1 cellular context compared by ENCODE assay signal in the genomic region with DNA sequence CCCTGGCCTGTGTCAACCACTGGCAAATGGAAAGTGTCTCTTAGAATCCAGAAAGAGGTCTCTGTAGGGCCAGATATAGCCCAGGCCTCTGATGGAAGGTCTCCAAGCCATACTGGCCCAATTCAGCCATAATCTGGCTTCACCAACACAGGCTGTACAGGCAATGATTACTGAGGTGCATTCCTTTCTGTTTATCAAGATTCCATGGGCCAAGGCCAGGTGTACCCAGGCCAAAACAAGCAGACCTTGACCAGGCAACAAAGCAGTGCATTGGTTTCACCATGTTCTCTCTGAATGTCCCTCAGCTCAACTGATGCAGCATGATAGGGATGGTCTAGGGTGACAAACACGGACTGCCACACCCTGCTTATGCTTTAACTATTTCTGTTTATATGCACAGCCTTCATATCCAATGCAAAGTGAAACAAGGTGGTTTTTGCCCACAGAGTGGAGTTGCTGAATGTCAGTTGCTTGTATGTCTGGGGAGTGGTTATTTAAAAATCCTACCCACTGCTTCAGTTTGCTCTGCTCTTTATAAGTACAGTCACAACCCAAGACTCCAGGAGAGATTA.
TF ChIP-seq lines count a peak whose summit lies in the region.

No MANE protein-coding gene starts in this region.

TF ChIP-seq in HepG2, 621 proteins besides CTCF, POLR2A, EP300 and RAD21 (continued from another document and continues in another):
- peak; percentile 41; the same call in 1 of the 2 replicates for TF ChIP-seq KDM1A (CRISPR knock-in tag; IDR thresholded peaks at IDR 0.05)
- TF ChIP-seq ZNF547 (CRISPR knock-in tag; IDR thresholded peaks at IDR 0.05) = no peak
- TF ChIP-seq, protein P1, sequence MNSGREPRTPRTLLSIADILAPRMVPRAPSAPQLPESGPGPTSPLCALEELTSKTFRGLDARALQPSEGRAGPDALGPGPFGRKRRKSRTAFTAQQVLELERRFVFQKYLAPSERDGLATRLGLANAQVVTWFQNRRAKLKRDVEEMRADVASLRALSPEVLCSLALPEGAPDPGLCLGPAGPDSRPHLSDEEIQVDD (CRISPR knock-in tag; IDR thresholded peaks at IDR 0.05; ENCODE audit: borderline replicate concordance) = no peak
- TF ChIP-seq, protein P2, sequence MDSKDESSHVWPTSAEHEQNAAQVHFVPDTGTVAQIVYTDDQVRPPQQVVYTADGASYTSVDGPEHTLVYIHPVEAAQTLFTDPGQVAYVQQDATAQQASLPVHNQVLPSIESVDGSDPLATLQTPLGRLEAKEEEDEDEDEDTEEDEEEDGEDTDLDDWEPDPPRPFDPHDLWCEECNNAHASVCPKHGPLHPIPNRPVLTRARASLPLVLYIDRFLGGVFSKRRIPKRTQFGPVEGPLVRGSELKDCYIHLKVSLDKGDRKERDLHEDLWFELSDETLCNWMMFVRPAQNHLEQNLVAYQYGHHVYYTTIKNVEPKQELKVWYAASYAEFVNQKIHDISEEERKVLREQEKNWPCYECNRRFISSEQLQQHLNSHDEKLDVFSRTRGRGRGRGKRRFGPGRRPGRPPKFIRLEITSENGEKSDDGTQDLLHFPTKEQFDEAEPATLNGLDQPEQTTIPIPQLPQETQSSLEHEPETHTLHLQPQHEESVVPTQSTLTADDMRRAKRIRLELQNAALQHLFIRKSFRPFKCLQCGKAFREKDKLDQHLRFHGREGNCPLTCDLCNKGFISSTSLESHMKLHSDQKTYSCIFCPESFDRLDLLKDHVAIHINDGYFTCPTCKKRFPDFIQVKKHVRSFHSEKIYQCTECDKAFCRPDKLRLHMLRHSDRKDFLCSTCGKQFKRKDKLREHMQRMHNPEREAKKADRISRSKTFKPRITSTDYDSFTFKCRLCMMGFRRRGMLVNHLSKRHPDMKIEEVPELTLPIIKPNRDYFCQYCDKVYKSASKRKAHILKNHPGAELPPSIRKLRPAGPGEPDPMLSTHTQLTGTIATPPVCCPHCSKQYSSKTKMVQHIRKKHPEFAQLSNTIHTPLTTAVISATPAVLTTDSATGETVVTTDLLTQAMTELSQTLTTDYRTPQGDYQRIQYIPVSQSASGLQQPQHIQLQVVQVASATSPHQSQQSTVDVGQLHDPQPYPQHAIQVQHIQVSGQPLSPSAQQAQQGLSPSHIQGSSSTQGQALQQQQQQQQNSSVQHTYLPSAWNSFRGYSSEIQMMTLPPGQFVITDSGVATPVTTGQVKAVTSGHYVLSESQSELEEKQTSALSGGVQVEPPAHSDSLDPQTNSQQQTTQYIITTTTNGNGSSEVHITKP (CRISPR knock-in tag; IDR thresholded peaks at IDR 0.05; ENCODE audit: low read depth) = peak; percentile 65; the same call in 1 of the 2 replicates
- TF ChIP-seq ZNF180 (CRISPR knock-in tag; IDR thresholded peaks at IDR 0.05; ENCODE audit: borderline replicate concordance, low read depth) = no peak
- no peak for TF ChIP-seq MXD4 (CRISPR knock-in tag; IDR thresholded peaks at IDR 0.05)
- no peak for TF ChIP-seq ZNF234 (CRISPR knock-in tag; conservative IDR thresholded peaks at IDR 0.05)
- no peak for TF ChIP-seq PAF1 (CRISPR knock-in tag; IDR thresholded peaks at IDR 0.05)
- TF ChIP-seq ZNF737 (CRISPR knock-in tag; IDR thresholded peaks at IDR 0.05; ENCODE audit: borderline replicate concordance) = no peak
- TF ChIP-seq, protein P3, sequence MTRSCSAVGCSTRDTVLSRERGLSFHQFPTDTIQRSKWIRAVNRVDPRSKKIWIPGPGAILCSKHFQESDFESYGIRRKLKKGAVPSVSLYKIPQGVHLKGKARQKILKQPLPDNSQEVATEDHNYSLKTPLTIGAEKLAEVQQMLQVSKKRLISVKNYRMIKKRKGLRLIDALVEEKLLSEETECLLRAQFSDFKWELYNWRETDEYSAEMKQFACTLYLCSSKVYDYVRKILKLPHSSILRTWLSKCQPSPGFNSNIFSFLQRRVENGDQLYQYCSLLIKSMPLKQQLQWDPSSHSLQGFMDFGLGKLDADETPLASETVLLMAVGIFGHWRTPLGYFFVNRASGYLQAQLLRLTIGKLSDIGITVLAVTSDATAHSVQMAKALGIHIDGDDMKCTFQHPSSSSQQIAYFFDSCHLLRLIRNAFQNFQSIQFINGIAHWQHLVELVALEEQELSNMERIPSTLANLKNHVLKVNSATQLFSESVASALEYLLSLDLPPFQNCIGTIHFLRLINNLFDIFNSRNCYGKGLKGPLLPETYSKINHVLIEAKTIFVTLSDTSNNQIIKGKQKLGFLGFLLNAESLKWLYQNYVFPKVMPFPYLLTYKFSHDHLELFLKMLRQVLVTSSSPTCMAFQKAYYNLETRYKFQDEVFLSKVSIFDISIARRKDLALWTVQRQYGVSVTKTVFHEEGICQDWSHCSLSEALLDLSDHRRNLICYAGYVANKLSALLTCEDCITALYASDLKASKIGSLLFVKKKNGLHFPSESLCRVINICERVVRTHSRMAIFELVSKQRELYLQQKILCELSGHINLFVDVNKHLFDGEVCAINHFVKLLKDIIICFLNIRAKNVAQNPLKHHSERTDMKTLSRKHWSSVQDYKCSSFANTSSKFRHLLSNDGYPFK (CRISPR knock-in tag; IDR thresholded peaks at IDR 0.05; ENCODE audit: borderline replicate concordance) = no peak
- TF ChIP-seq, protein P4, sequence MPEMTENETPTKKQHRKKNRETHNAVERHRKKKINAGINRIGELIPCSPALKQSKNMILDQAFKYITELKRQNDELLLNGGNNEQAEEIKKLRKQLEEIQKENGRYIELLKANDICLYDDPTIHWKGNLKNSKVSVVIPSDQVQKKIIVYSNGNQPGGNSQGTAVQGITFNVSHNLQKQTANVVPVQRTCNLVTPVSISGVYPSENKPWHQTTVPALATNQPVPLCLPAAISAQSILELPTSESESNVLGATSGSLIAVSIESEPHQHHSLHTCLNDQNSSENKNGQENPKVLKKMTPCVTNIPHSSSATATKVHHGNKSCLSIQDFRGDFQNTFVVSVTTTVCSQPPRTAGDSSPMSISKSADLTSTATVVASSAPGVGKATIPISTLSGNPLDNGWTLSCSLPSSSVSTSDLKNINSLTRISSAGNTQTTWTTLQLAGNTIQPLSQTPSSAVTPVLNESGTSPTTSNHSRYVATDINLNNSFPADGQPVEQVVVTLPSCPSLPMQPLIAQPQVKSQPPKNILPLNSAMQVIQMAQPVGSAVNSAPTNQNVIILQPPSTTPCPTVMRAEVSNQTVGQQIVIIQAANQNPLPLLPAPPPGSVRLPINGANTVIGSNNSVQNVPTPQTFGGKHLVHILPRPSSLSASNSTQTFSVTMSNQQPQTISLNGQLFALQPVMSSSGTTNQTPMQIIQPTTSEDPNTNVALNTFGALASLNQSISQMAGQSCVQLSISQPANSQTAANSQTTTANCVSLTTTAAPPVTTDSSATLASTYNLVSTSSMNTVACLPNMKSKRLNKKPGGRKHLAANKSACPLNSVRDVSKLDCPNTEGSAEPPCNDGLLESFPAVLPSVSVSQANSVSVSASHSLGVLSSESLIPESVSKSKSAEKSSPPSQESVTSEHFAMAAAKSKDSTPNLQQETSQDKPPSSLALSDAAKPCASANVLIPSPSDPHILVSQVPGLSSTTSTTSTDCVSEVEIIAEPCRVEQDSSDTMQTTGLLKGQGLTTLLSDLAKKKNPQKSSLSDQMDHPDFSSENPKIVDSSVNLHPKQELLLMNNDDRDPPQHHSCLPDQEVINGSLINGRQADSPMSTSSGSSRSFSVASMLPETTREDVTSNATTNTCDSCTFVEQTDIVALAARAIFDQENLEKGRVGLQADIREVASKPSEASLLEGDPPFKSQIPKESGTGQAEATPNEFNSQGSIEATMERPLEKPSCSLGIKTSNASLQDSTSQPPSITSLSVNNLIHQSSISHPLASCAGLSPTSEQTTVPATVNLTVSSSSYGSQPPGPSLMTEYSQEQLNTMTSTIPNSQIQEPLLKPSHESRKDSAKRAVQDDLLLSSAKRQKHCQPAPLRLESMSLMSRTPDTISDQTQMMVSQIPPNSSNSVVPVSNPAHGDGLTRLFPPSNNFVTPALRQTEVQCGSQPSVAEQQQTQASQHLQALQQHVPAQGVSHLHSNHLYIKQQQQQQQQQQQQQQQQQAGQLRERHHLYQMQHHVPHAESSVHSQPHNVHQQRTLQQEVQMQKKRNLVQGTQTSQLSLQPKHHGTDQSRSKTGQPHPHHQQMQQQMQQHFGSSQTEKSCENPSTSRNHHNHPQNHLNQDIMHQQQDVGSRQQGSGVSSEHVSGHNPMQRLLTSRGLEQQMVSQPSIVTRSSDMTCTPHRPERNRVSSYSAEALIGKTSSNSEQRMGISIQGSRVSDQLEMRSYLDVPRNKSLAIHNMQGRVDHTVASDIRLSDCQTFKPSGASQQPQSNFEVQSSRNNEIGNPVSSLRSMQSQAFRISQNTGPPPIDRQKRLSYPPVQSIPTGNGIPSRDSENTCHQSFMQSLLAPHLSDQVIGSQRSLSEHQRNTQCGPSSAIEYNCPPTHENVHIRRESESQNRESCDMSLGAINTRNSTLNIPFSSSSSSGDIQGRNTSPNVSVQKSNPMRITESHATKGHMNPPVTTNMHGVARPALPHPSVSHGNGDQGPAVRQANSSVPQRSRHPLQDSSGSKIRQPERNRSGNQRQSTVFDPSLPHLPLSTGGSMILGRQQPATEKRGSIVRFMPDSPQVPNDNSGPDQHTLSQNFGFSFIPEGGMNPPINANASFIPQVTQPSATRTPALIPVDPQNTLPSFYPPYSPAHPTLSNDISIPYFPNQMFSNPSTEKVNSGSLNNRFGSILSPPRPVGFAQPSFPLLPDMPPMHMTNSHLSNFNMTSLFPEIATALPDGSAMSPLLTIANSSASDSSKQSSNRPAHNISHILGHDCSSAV (CRISPR knock-in tag; IDR thresholded peaks at IDR 0.05; ENCODE audit: borderline replicate concordance) = no peak
- TF ChIP-seq, protein P5, sequence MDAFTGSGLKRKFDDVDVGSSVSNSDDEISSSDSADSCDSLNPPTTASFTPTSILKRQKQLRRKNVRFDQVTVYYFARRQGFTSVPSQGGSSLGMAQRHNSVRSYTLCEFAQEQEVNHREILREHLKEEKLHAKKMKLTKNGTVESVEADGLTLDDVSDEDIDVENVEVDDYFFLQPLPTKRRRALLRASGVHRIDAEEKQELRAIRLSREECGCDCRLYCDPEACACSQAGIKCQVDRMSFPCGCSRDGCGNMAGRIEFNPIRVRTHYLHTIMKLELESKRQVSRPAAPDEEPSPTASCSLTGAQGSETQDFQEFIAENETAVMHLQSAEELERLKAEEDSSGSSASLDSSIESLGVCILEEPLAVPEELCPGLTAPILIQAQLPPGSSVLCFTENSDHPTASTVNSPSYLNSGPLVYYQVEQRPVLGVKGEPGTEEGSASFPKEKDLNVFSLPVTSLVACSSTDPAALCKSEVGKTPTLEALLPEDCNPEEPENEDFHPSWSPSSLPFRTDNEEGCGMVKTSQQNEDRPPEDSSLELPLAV (CRISPR knock-in tag; conservative IDR thresholded peaks at IDR 0.05; ENCODE audit: low read depth) = no peak
- TF ChIP-seq NONO (IDR thresholded peaks at IDR 0.05) = no peak
- peak; percentile 90 for TF ChIP-seq NONO (CRISPR knock-in tag; conservative IDR thresholded peaks at IDR 0.05)
- TF ChIP-seq, protein P6, sequence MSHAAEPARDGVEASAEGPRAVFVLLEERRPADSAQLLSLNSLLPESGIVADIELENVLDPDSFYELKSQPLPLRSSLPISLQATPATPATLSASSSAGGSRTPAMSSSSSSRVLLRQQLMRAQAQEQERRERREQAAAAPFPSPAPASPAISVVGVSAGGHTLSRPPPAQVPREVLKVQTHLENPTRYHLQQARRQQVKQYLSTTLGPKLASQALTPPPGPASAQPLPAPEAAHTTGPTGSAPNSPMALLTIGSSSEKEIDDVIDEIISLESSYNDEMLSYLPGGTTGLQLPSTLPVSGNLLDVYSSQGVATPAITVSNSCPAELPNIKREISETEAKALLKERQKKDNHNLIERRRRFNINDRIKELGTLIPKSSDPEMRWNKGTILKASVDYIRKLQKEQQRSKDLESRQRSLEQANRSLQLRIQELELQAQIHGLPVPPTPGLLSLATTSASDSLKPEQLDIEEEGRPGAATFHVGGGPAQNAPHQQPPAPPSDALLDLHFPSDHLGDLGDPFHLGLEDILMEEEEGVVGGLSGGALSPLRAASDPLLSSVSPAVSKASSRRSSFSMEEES (CRISPR knock-in tag; IDR thresholded peaks at IDR 0.05) = no peak
- TF ChIP-seq, protein P7, sequence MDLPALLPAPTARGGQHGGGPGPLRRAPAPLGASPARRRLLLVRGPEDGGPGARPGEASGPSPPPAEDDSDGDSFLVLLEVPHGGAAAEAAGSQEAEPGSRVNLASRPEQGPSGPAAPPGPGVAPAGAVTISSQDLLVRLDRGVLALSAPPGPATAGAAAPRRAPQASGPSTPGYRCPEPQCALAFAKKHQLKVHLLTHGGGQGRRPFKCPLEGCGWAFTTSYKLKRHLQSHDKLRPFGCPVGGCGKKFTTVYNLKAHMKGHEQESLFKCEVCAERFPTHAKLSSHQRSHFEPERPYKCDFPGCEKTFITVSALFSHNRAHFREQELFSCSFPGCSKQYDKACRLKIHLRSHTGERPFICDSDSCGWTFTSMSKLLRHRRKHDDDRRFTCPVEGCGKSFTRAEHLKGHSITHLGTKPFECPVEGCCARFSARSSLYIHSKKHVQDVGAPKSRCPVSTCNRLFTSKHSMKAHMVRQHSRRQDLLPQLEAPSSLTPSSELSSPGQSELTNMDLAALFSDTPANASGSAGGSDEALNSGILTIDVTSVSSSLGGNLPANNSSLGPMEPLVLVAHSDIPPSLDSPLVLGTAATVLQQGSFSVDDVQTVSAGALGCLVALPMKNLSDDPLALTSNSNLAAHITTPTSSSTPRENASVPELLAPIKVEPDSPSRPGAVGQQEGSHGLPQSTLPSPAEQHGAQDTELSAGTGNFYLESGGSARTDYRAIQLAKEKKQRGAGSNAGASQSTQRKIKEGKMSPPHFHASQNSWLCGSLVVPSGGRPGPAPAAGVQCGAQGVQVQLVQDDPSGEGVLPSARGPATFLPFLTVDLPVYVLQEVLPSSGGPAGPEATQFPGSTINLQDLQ (CRISPR knock-in tag; IDR thresholded peaks at IDR 0.05) = no peak
- peak; percentile 98 for TF ChIP-seq SALL1 (CRISPR knock-in tag; IDR thresholded peaks at IDR 0.05)
- TF ChIP-seq, protein P8, sequence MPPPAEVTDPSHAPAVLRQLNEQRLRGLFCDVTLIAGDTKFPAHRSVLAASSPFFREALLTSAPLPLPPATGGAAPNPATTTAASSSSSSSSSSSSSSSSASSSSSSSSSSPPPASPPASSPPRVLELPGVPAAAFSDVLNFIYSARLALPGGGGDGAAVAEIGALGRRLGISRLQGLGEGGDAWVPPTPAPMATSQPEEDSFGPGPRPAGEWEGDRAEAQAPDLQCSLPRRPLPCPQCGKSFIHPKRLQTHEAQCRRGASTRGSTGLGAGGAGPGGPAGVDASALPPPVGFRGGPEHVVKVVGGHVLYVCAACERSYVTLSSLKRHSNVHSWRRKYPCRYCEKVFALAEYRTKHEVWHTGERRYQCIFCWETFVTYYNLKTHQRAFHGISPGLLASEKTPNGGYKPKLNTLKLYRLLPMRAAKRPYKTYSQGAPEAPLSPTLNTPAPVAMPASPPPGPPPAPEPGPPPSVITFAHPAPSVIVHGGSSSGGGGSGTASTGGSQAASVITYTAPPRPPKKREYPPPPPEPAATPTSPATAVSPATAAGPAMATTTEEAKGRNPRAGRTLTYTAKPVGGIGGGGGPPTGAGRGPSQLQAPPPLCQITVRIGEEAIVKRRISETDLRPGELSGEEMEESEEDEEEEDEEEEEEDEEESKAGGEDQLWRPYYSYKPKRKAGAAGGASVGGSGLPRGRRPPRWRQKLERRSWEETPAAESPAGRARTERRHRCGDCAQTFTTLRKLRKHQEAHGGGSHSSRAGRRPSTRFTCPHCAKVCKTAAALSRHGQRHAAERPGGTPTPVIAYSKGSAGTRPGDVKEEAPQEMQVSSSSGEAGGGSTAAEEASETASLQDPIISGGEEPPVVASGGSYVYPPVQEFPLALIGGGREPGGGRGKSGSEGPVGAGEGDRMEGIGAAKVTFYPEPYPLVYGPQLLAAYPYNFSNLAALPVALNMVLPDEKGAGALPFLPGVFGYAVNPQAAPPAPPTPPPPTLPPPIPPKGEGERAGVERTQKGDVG (CRISPR knock-in tag; IDR thresholded peaks at IDR 0.05; ENCODE audit: borderline replicate concordance) = peak; percentile 26; the same call in 1 of the 2 replicates
- TF ChIP-seq ZNF75D (CRISPR knock-in tag; IDR thresholded peaks at IDR 0.05; ENCODE audit: borderline replicate concordance) = no peak
- TF ChIP-seq TSC22D2 (CRISPR knock-in tag; IDR thresholded peaks at IDR 0.05; ENCODE audit: borderline replicate concordance) = no peak
- peak; percentile 68; the same call in 1 of the 2 replicates for TF ChIP-seq FOXP1 (IDR thresholded peaks at IDR 0.05)
- TF ChIP-seq FOXP1 (CRISPR knock-in tag; IDR thresholded peaks at IDR 0.05) = peak; percentile 90
